In the genomic region with DNA sequence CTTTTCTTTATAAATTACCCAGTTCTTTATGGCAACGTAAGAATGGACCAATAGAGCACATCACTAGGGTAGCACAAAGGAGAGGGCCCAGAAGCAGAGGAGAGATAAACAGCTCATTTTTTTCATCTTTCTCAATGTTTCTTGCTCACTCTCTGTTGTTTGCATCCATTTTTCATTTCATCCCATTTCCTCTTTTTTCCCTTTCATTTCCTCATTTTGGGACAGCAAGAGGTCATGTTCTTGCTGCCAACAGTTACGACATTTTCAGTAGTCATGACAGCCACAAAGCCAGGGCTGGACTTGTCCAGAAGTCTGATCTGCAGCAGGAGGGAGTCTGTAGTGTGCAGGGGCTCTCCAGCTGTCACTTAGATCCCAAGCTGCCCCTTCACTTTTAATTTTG, we compare ENCODE assay signal across 13 cellular contexts. TPM values are rescaled to one million over a fixed set of nuclear protein-coding genes. Genes with fewer than 3 reads are reported as not detected.
DNase-seq lines count a peak whose midpoint lies in the region; ATAC-seq and TF ChIP-seq lines count a peak whose summit lies in the region.
"Had no signal": no experiment of that assay in that cellular context is flagged by ENCODE, and none has a peak within 500 bp of the region (broad histone marks: within the 10 kb centered on the region; RNA-seq: fewer than 3 reads in every experiment).

No MANE protein-coding gene starts in this region.

- DNase-seq in GM12865 (ENCODE audit: low read depth) (peak; percentile 67), cardiac fibroblast (ENCODE audit: low read depth in 2 of 2) (peak; percentile 33 to 71), myocyte (ENCODE audit: low read depth) (peak; percentile 21), NCI-H1105 (lab: John Stamatoyannopoulos, UW) (no peak), nephron progenitor cell (no peak)
- DNase-seq in CD4-positive, alpha-beta T cell = no peak
- no peak for DNase-seq in activated CD4-positive, alpha-beta T cell treated with anti-CD3 and anti-CD28 coated beads for 4 hours
- DNase-seq: CD4-positive, CD25-positive, alpha-beta regulatory T cell; mesendoderm had no signal

- no peak overlapping the region for H3K27ac ChIP-seq in CD4-positive, alpha-beta T cell (ENCODE audit: low read depth, low read length)
- H3K27ac ChIP-seq: KMS-11, VCaP had no signal

- no peaks in the 10 kb centered on the region for H3K27me3 ChIP-seq in CD4-positive, alpha-beta T cell (ENCODE audit: control insufficient read depth, insufficient read depth, low read length)

- no peak overlapping the region for H3K27ac Mint-ChIP-seq in CD4-positive, alpha-beta T cell
- no peak overlapping the region for H3K27ac Mint-ChIP-seq in nephron progenitor cell
- H3K27ac Mint-ChIP-seq: activated naive CD8-positive, alpha-beta T cell had no signal

- no peak for TF ChIP-seq CTCF in GM12865 (IDR thresholded peaks at IDR 0.05; ENCODE audit: insufficient read depth, low read depth, low read length, missing control alignments)
- TF ChIP-seq CTCF in cardiac fibroblast (IDR thresholded peaks at IDR 0.05; ENCODE audit: low read depth, low read length) = no peak
- TF ChIP-seq CTCF in CD4-positive, alpha-beta T cell (IDR thresholded peaks at IDR 0.05) = no peak
- no peak for TF ChIP-seq CTCF in nephron progenitor cell (IDR thresholded peaks at IDR 0.05)

- H3K4me1 Mint-ChIP-seq in CD4-positive, alpha-beta T cell (ENCODE audit: low read depth) = no peaks in the 10 kb centered on the region
- H3K4me1 Mint-ChIP-seq in nephron progenitor cell = no peaks in the 10 kb centered on the region
- H3K4me1 Mint-ChIP-seq: CD4-positive, CD25-positive, alpha-beta regulatory T cell had no signal

- CTCF ChIA-PET in CD4-positive, alpha-beta T cell (lab: Charles Lee) = no interaction called here

- POLR2A ChIA-PET in CD4-positive, alpha-beta T cell (lab: Charles Lee) = no interaction called here

- H3K4me3 Mint-ChIP-seq in CD4-positive, alpha-beta T cell = no peak overlapping the region
- H3K4me3 Mint-ChIP-seq in nephron progenitor cell = no peak overlapping the region
- H3K4me3 Mint-ChIP-seq: activated naive CD8-positive, alpha-beta T cell; CD4-positive, CD25-positive, alpha-beta regulatory T cell had no signal

- H3K27me3 Mint-ChIP-seq in CD4-positive, alpha-beta T cell = no peaks in the 10 kb centered on the region
- H3K27me3 Mint-ChIP-seq in nephron progenitor cell (ENCODE audit: low read depth, poor library complexity) = no peaks in the 10 kb centered on the region
- H3K27me3 Mint-ChIP-seq: activated naive CD8-positive, alpha-beta T cell; CD4-positive, CD25-positive, alpha-beta regulatory T cell had no signal

- peak; percentile 72 for ATAC-seq in HG03354 (IDR thresholded peaks at IDR 0.05; ENCODE audit: poor library complexity, severe bottlenecking, unreplicated experiment)
- ATAC-seq in CD4-positive, alpha-beta T cell (ENCODE audit: poor library complexity) = no peak

- H3K36me3 Mint-ChIP-seq in CD4-positive, alpha-beta T cell (ENCODE audit: low read depth) = no peaks in the 10 kb centered on the region
- peaks cover 22% of the 10 kb centered on the region for H3K36me3 Mint-ChIP-seq in nephron progenitor cell (ENCODE audit: low read depth)
- H3K36me3 Mint-ChIP-seq: CD4-positive, CD25-positive, alpha-beta regulatory T cell had no signal

- peaks cover 7% of the 10 kb centered on the region for H3K9me3 Mint-ChIP-seq in CD4-positive, alpha-beta T cell
- peaks cover 33% of the 10 kb centered on the region for H3K9me3 Mint-ChIP-seq in nephron progenitor cell

- intact Hi-C loops in CD4-positive, alpha-beta T cell (cut with DNase I, micrococcal nuclease) = no loop called here

- H3K4me3 ChIP-seq in GM12865 (ENCODE audit: low read depth, low read length) (no peak overlapping the region), cardiac fibroblast (replicated peaks in 1 of 2; ENCODE audit: low read depth in 2 of 2, low read length in 2 of 2) (no peak overlapping the region)

- no peaks in the 10 kb centered on the region for H3K9me3 ChIP-seq in CD4-positive, alpha-beta T cell (ENCODE audit: control insufficient read depth, low read length)

RNA-seq across cellular contexts. Expression of a gene that starts 52.7 kb away (rescaled TPM):
- 14.4 and 18.1 TPM in 2 replicates for total RNA-seq in myocyte
- polyA plus RNA-seq in myocyte (2012) = 19.8 TPM
- under 1 TPM; 0.14 to 0.17 TPM for total RNA-seq in CD4-positive, alpha-beta T cell
- total RNA-seq: CD4-positive, CD25-positive, alpha-beta regulatory T cell had no signal

Comparison
In these comparisons a context has a peak if more than half of its experiments do, and no peak if none do; other contexts are left out.
1. DNase-seq: peak in GM12865 (single experiment), cardiac fibroblast (2 of 2) and myocyte (single experiment); none in CD4-positive, alpha-beta T cell (0 of 10), NCI-H1105 (single experiment), nephron progenitor cell (single experiment) and activated CD4-positive, alpha-beta T cell treated with anti-CD3 and anti-CD28 coated beads for 4 hours (0 of 2).
2. RNA of a gene that starts 52.7 kb away (total RNA-seq): 14.4 to 18.1 TPM in myocyte; 0.14 to 0.17 TPM in CD4-positive, alpha-beta T cell; every median in the first group is over 10 times any median in the second.